Comparison of ENCODE assay signal across 8 cellular contexts in genomic region chr20:38472513-38473352, GRCh38.
DNase-seq lines count a peak whose midpoint lies in the region; ATAC-seq and FAIRE-seq lines count a peak whose summit lies in the region.

RALGAPB (plus strand) TSS chr20:38472843; CDS start chr20:38488433, 15,590 bp downstream.

- peak; percentile 83 for DNase-seq in GM19240 (ENCODE audit: insufficient read length, low spot score)
- DNase-seq in NCI-H524 treated with DMSO at 0.1 percent for 48 hours (lab: John Stamatoyannopoulos, UW): peak; percentile 97
- peak; percentile 97 to 98 for DNase-seq in activated CD4-positive, alpha-beta T cell treated with anti-CD3 and anti-CD28 coated beads for 4 hours
- DNase-seq in kidney glomerular epithelial cell (lab: John Stamatoyannopoulos, UW): peak; percentile 94
- DNase-seq in stimulated activated CD4-positive, alpha-beta T cell treated with anti-CD3 and anti-CD28 coated beads, Interleukin-1b, Interleukin-23, amount 100 ng/mL, for 1 hour (ENCODE audit: low read depth in 2 of 2): peak; percentile 96 to 97

- H3K9ac ChIP-seq in BLaER1: peak within 1 kb of the TSS; percentile 91

- H3K27ac ChIP-seq in BLaER1: peak within 1 kb of the TSS; percentile 85

- H3K4me1 ChIP-seq in BLaER1: peaks cover 25% of the 10 kb centered on the region

- peaks cover 4% of the 10 kb centered on the region; the same call in 1 of the 2 replicates for H3K36me3 ChIP-seq in BLaER1

- H4K20me1 ChIP-seq in BLaER1: peaks cover 49% of the 10 kb centered on the region

- H3K9me3 ChIP-seq in BLaER1: no peaks in the 10 kb centered on the region

- H3K4me3 ChIP-seq in BLaER1: peak within 1 kb of the TSS; percentile 96

- H3K4me2 ChIP-seq in BLaER1: peak within 1 kb of the TSS; percentile 93

- peak; percentile 93 for ATAC-seq in HG03460 (IDR thresholded peaks at IDR 0.05; ENCODE audit: unreplicated experiment)

- H3K27me3 ChIP-seq in BLaER1: no peaks in the 10 kb centered on the region

- FAIRE-seq in colon (lab: Jason Lieb, UNC): peak; percentile 43

Comparison
In these comparisons a context has a peak if more than half of its experiments do, and no peak if none do; other contexts are left out.
1. Peak in every context shown above with its lines: DNase-seq, ATAC-seq, H3K4me3 ChIP-seq and H3K27ac ChIP-seq.